Comparison of ENCODE assay signal across 7 cellular contexts in the genomic region with DNA sequence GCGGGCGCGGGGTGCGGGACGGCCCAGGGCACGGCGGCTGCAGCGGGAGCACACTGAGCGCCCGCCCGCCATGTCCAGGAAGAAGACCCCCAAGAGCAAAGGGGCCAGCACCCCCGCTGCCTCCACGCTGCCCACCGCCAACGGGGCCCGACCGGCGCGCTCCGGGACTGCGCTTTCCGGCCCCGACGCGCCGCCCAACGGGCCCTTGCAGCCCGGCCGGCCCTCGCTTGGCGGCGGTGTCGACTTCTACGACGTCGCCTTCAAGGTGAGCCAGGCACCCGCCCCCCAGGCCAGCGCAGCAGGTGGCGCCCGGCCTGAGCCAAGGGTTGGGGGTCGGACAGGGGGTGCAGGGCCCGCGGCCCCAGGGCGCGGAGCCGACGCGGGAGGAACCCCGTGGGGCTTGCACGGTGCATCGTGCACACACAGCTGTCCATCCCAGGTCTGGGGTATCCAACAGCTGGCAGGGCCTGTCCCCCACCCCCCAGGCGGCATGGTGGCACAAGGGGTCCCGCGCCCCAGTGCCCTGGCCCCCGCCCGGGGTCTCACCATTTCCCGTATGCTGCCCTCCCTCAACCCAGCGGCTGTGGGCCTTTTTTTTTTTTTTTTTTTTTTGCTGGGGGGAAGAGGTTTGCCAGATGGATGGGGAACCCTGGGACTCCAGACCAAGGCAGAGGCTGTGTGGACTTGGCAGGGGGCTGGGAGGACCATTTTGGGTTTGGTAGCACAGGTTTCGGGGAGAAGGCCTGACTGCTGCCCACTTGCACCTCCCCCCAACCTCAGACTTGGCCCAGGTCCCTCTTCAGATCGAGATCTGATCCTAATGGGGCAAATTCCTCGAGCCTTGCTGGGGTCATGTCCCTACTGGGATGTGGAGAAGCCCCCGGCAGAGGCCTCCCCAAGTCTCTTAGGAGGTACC. TPM values are rescaled to one million over a fixed set of nuclear protein-coding genes. Genes with fewer than 3 reads are reported as not detected.
A peak's percentile ranks its signal among the peaks of the same experiment; 100 is the strongest.
DNase-seq lines count a peak whose midpoint lies in the region; ATAC-seq and TF ChIP-seq lines count a peak whose summit lies in the region.

No MANE protein-coding gene starts in this region.

- H3K9ac ChIP-seq in mucosa of stomach (ENCODE audit: low read length): peak overlapping the region; percentile 34

- no peaks in the 10 kb centered on the region for H3K27me3 ChIP-seq in breast epithelium
- H3K27me3 ChIP-seq in mucosa of stomach (ENCODE audit: control insufficient read depth, insufficient read depth, low read length): no peaks in the 10 kb centered on the region

- peaks cover 24 to 34% of the 10 kb centered on the region in 2 donors for H3K4me1 ChIP-seq in breast epithelium
- H3K4me1 ChIP-seq in mucosa of stomach (ENCODE audit: control insufficient read depth, insufficient read depth, low read length): peaks cover 62% of the 10 kb centered on the region

- peak; percentile 3 for TF ChIP-seq POLR2A in NB4 (IDR thresholded peaks at IDR 0.05; ENCODE audit: extremely low read depth, insufficient read length)
- TF ChIP-seq POLR2A in breast epithelium (IDR thresholded peaks at IDR 0.05): no peak

- H3K36me3 ChIP-seq in breast epithelium (no peaks in the 10 kb centered on the region), mucosa of stomach (ENCODE audit: control insufficient read depth, insufficient read depth, low read length) (no peaks in the 10 kb centered on the region)

- H3K4me3 ChIP-seq in GM12864 (ENCODE audit: low read depth, low read length): peak overlapping the region; percentile 43
- H3K4me3 ChIP-seq in NB4 (ENCODE audit: low read depth, low read length): no peak overlapping the region
- H3K4me3 ChIP-seq in breast epithelium: peak overlapping the region; percentile 40 to 62 (median 57)
- H3K4me3 ChIP-seq in mucosa of stomach (ENCODE audit: low read length): no peak overlapping the region

- DNase-seq in GM12864 (ENCODE audit: low read depth): no peak
- peak; percentile 46 for DNase-seq in NB4 (ENCODE audit: low read depth)
- no peak for DNase-seq in breast epithelium (ENCODE audit: low spot score in 2 of 2)
- no peak for DNase-seq in ecto neural progenitor cell (ENCODE audit: low spot score)
- no peak for DNase-seq in NCI-H2227 (lab: John Stamatoyannopoulos, UW; ENCODE audit: unreplicated experiment)

- intact Hi-C loops in breast epithelium (cut with DNase I; ENCODE audit: low total_unique reads): no loop called here

- H3K9me3 ChIP-seq in breast epithelium (no peaks in the 10 kb centered on the region), mucosa of stomach (ENCODE audit: control insufficient read depth, low read length) (no peaks in the 10 kb centered on the region)

- H3K27ac ChIP-seq in breast epithelium: no peak overlapping the region

- TF ChIP-seq CTCF in GM12864 (IDR thresholded peaks at IDR 0.05; ENCODE audit: low read depth, low read length, missing control alignments) (no peak), NB4 (IDR thresholded peaks at IDR 0.05; ENCODE audit: low read depth, low read length) (no peak), breast epithelium (IDR thresholded peaks at IDR 0.05) (peak in 1 of 3 donors; percentile 20)

- no peak for ATAC-seq in GM18498 (IDR thresholded peaks at IDR 0.05; ENCODE audit: unreplicated experiment)

RNA-seq across cellular contexts. Expression of gene RAB26, which starts 0.5 kb away (rescaled TPM):
- 1 to 10 TPM in 2 of 3 donors, not detected in 1; 3.5 to 3.9 TPM for total RNA-seq in breast epithelium

RNA-seq across cellular contexts. Expression of gene TRAF7, which starts 6.6 kb away (rescaled TPM):
- 10 to 100 TPM; 28.4 to 35.4 (median 32.5) TPM for total RNA-seq in breast epithelium

RNA-seq across cellular contexts. Expression of gene PKD1, which starts 13.3 kb away (rescaled TPM):
- 100 to 1,000 TPM in 2 of 3 donors, 10 to 100 TPM in 1; 74.2 to 110 (median 107) TPM for total RNA-seq in breast epithelium

RNA-seq across cellular contexts. Expression of gene CASKIN1, which starts 47.4 kb away (rescaled TPM):
- total RNA-seq in breast epithelium: under 1 TPM in 2 of 3 donors, not detected in 1; 0.33 to 0.44 TPM

RNA-seq across cellular contexts. Expression of gene MLST8, which starts 56.3 kb away (rescaled TPM):
- total RNA-seq in breast epithelium: 10 to 100 TPM; 42.7 to 48.1 (median 46.5) TPM

Comparison
In these comparisons a context has a peak if more than half of its experiments do, and no peak if none do; other contexts are left out.
1. H3K4me3 ChIP-seq: peak in GM12864 (single experiment) and breast epithelium (3 of 3); none in NB4 (single experiment) and mucosa of stomach (single experiment).